In the genomic region with DNA sequence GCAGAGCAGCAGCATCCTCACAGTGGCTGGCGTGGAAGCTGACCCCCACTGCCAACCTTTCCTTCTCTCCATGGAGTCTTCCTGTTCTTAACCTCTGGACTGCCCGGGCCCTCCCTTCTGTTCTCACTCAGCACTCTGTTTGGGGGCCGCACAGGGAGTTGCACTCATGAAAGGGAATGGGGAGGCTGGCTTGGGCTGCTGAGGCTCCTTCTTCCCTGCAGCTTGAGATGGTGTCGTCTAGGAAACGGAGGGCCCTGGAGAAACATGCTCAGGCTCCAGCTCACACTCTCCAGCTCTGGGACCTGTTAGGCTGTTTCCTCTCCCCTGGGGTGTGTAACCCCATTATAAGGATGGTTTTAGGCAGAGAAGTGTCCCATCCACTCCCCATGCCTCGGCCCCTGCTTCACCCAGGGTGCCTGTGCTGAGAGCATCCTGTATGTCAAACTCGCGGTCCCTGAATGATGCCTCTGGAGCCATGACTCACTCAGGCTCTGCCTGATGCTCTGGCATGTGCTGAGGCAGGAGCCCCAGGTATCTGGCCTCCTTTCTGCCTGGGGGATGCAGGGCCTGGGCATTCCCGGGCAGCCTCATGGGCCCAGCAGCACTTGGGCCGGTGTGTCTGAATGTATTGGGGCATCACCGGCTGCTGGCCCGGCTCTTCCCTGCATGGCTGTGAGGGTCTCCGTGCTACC, we compare ENCODE assay signal across 12 cellular contexts. TPM values are rescaled to one million over a fixed set of nuclear protein-coding genes. Genes with fewer than 3 reads are reported as not detected.
DNase-seq lines count a peak whose midpoint lies in the region; ATAC-seq and TF ChIP-seq lines count a peak whose summit lies in the region.
"Had no signal": no experiment of that assay in that cellular context is flagged by ENCODE, and none has a peak within 500 bp of the region (broad histone marks: within the 10 kb centered on the region; RNA-seq: fewer than 3 reads in every experiment).

No MANE protein-coding gene starts in this region.

- no peak overlapping the region for H3K4me2 ChIP-seq in neuronal stem cell (ENCODE audit: insufficient read depth, low read length, poor library complexity, severe bottlenecking)

- peak overlapping the region; percentile 92 for H2BK15ac ChIP-seq in neuronal stem cell (ENCODE audit: low read length)

- no peak overlapping the region for H2BK12ac ChIP-seq in neuronal stem cell (ENCODE audit: low read length)

- WGBS in heart left ventricle, 4 donors, result 34 to 45% (median 37%) methylated on average over 9 to 13 of the region's 13 CpGs
- no CpG with 5 or more reads among the region's 13 CpGs for WGBS in neuronal stem cell (ENCODE audit: extremely low coverage in 2 of 2, insufficient read length in 2 of 2, insufficient replicate concordance in 1 of 2), 2 donors
- WGBS in tibial nerve, 2 donors, result 46 to 63% methylated on average over 10 to 12 of the region's 13 CpGs

- H3K79me1 ChIP-seq in neuronal stem cell (ENCODE audit: low read depth, low read length), result no peaks in the 10 kb centered on the region

- H3K36me3 ChIP-seq in brain microvascular endothelial cell (replicated peaks) (no peaks in the 10 kb centered on the region), heart left ventricle (peaks cover 0 to 23% (median 15%) of the 10 kb centered on the region in 9 donors), neuronal stem cell (replicated peaks in 1 of 2; ENCODE audit: control insufficient read depth in 2 of 2, insufficient read depth in 2 of 2, low read length in 2 of 2) (peaks cover 6 to 40% of the 10 kb centered on the region in 2 donors), tibial nerve (peaks cover 0 to 19% (median 0%) of the 10 kb centered on the region in 3 donors)

- H3K18ac ChIP-seq in neuronal stem cell (ENCODE audit: low read length), result peak overlapping the region; percentile 94

- TF ChIP-seq EP300 in tibial nerve (IDR thresholded peaks at IDR 0.05), result no peak

- H2BK5ac ChIP-seq in neuronal stem cell (ENCODE audit: low read length), result no peak overlapping the region

- H3K4me1 ChIP-seq in heart left ventricle, result peaks cover 17 to 62% (median 36%) of the 10 kb centered on the region in 12 donors
- peaks cover 34 to 39% of the 10 kb centered on the region in 2 donors for H3K4me1 ChIP-seq in neuronal stem cell (ENCODE audit: control insufficient read depth in 2 of 2, insufficient read depth in 1 of 2, low read depth in 1 of 2, low read length in 2 of 2)
- peaks cover 0 to 78% (median 31%) of the 10 kb centered on the region in 4 donors for H3K4me1 ChIP-seq in tibial nerve

- H3K14ac ChIP-seq in neuronal stem cell (ENCODE audit: low read length), result no peak overlapping the region

- TF ChIP-seq CTCF in brain microvascular endothelial cell (IDR thresholded peaks at IDR 0.05; ENCODE audit: low read depth, low read length, missing control alignments) (no peak), heart left ventricle (IDR thresholded peaks at IDR 0.05) (no peak), tibial nerve (IDR thresholded peaks at IDR 0.05) (no peak)

- H3K27me3 ChIP-seq in brain microvascular endothelial cell (replicated peaks) (no peaks in the 10 kb centered on the region), heart left ventricle (no peaks in the 10 kb centered on the region), neuronal stem cell (ENCODE audit: control insufficient read depth in 3 of 3, insufficient read depth in 3 of 3, low read depth in 1 of 3, low read length in 3 of 3) (no peaks in the 10 kb centered on the region), tibial nerve (no peaks in the 10 kb centered on the region)

- no peak for TF ChIP-seq POLR2A in heart left ventricle (IDR thresholded peaks at IDR 0.05)
- no peak for TF ChIP-seq POLR2A in tibial nerve (IDR thresholded peaks at IDR 0.05)

- in situ Hi-C loops in brain microvascular endothelial cell (cut with HindIII; ENCODE audit: low pct_ligation_motif_present, low sequenced_read_pairs), result no loop called here

- H3K4me3 ChIP-seq in brain microvascular endothelial cell (ENCODE audit: low read depth, low read length) (no peak overlapping the region), heart left ventricle (peak overlapping the region in 6 of 12 donors; percentile 16 to 39 (median 31)), neuronal stem cell (ENCODE audit: low read length in 2 of 2) (peak overlapping the region in 1 of 2 donors; percentile 3), tibial nerve (no peak overlapping the region)

- H4K91ac ChIP-seq in neuronal stem cell (ENCODE audit: low read depth, low read length, poor library complexity), result no peak overlapping the region

- peak overlapping the region; percentile 84 for H2BK120ac ChIP-seq in neuronal stem cell (ENCODE audit: low read depth, low read length)

- intact Hi-C loops in heart left ventricle (cut with DNase I), result loop anchor here in 3 of 10 donors (2.0 to 10.0 kb wide), 3 partner anchors 16 to 50 kb away; no protein-coding TSS in a partner anchor

- H3K23ac ChIP-seq in neuronal stem cell (ENCODE audit: low read depth, low read length, poor library complexity), result peak overlapping the region; percentile 6

- H3K9me3 ChIP-seq in heart left ventricle, result no peaks in the 10 kb centered on the region
- no peaks in the 10 kb centered on the region for H3K9me3 ChIP-seq in neuronal stem cell (replicated peaks in 1 of 2; ENCODE audit: control insufficient read depth in 2 of 2, insufficient read depth in 1 of 2, low read depth in 1 of 2, low read length in 2 of 2)
- no peaks in the 10 kb centered on the region for H3K9me3 ChIP-seq in tibial nerve
- H3K9me3 ChIP-seq: Caco-2 had no signal

- peak overlapping the region; percentile 34 for H3K9ac ChIP-seq in neuronal stem cell (ENCODE audit: low read depth, low read length, poor library complexity)

- no peak overlapping the region for H4K8ac ChIP-seq in neuronal stem cell (ENCODE audit: low read depth, low read length)

- H2AK5ac ChIP-seq in neuronal stem cell (ENCODE audit: low read depth, low read length), result peak overlapping the region; percentile 76

- ATAC-seq in heart left ventricle (peak in 3 of 4 donors; percentile 9 to 31 (median 25)), HG02938 (IDR thresholded peaks at IDR 0.05; ENCODE audit: unreplicated experiment) (no peak)

- no peak overlapping the region for H2AFZ ChIP-seq in neuronal stem cell (ENCODE audit: low read length)

- H3K4ac ChIP-seq in neuronal stem cell (ENCODE audit: low read length), result no peak overlapping the region

- H3K27ac ChIP-seq in brain microvascular endothelial cell (no peak overlapping the region), heart left ventricle (peak overlapping the region; percentile 59 to 94 (median 82)), neuronal stem cell (replicated peaks; ENCODE audit: low read length) (peak overlapping the region; percentile 61), tibial nerve (peak overlapping the region in 3 of 4 donors; percentile 59 to 91 (median 60))

- DNase-seq in brain microvascular endothelial cell (peak; percentile 23), heart left ventricle (no peak), neuronal stem cell (ENCODE audit: low spot score) (no peak), tibial nerve (ENCODE audit: low spot score in 2 of 2) (no peak), KG1 (lab: John Stamatoyannopoulos, UW) (no peak)
- DNase-seq in stimulated activated CD4-positive, alpha-beta T cell treated with anti-CD3 and anti-CD28 coated beads, Interleukin-12 subunit alpha, Interleukin-12 subunit beta, amount 100 ng/mL, for 4 hours, result no peak
- DNase-seq: activated CD4-positive, alpha-beta T cell treated with anti-CD3 and anti-CD28 coated beads for 48 hours; cortex of kidney; mammary epithelial cell; NCI-H1436 treated with DMSO at 0.1 percent for 48 hours had no signal

RNA-seq across cellular contexts. Expression of gene TMEM94, which starts 18.9 kb away (rescaled TPM):
- total RNA-seq in heart left ventricle (100 to 1,000 TPM in 1 of 9 donors, 10 to 100 TPM in 8; 35.7 to 130 (median 52.7) TPM), tibial nerve (10 to 100 TPM; 84.3 to 95.1 (median 89.9) TPM)
- 10 to 100 TPM; 34.1 to 35.0 TPM for polyA plus RNA-seq in heart left ventricle
- polyA plus RNA-seq in neuronal stem cell (2013, experiment 1 of 2), result 63.4 TPM
- polyA plus RNA-seq in neuronal stem cell (2013, experiment 2 of 2), result 59.4 TPM

RNA-seq across cellular contexts. Expression of gene CASKIN2, which starts 40.0 kb away (rescaled TPM):
- total RNA-seq in heart left ventricle (10 to 100 TPM; 27.1 to 51.2 (median 39.3) TPM), tibial nerve (10 to 100 TPM; 36.0 to 59.0 (median 51.3) TPM)
- 10 to 100 TPM; 19.5 to 23.2 TPM for polyA plus RNA-seq in heart left ventricle
- 7.5 TPM for polyA plus RNA-seq in neuronal stem cell (2013, experiment 1 of 2)
- polyA plus RNA-seq in neuronal stem cell (2013, experiment 2 of 2), result 7.9 TPM

RNA-seq across cellular contexts. Expression of gene TSEN54, which starts 41.0 kb away (rescaled TPM):
- total RNA-seq in heart left ventricle (10 to 100 TPM in 2 of 9 donors, 1 to 10 TPM in 7; 4.0 to 11.6 (median 7.1) TPM), tibial nerve (10 to 100 TPM; 43.3 to 84.6 (median 53.0) TPM)
- polyA plus RNA-seq in heart left ventricle, result 10 to 100 TPM in 1 of 2 donors, 1 to 10 TPM in 1; 9.4 to 12.4 TPM
- polyA plus RNA-seq in neuronal stem cell (2013, experiment 1 of 2), result 21.2 TPM
- 24.0 TPM for polyA plus RNA-seq in neuronal stem cell (2013, experiment 2 of 2)

RNA-seq across cellular contexts. Expression of gene LLGL2, which starts 50.2 kb away (rescaled TPM):
- total RNA-seq in heart left ventricle (1 to 10 TPM; 1.8 to 5.9 (median 3.4) TPM), tibial nerve (10 to 100 TPM in 1 of 4 donors, 1 to 10 TPM in 3; 8.4 to 18.4 (median 8.8) TPM)
- polyA plus RNA-seq in heart left ventricle, result 1 to 10 TPM; 6.6 to 8.1 TPM
- 25.2 TPM for polyA plus RNA-seq in neuronal stem cell (2013, experiment 1 of 2)
- polyA plus RNA-seq in neuronal stem cell (2013, experiment 2 of 2), result 26.4 TPM
